Comparison of ENCODE assay signal across 34 cellular contexts in the genomic region with DNA sequence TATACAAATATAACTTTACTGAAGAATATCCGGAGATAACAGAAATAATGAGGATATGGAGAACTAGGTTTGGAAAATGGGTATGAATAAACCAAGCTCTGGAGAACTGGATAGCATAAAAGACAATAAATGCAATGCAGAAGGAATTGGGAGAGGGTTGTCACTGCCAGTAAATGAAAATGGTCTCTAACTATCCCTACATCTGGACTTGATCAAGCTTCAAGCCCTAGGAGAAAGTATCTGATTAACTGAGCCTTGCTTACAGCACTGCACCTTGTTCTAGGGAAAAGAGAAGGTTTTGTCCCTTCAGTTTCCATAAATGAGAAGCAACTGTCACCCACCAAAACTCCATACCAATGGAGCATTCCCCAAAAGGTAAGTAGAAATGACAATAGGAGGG.
"Had no signal": no experiment of that assay in that cellular context is flagged by ENCODE, and none has a peak within 500 bp of the region (broad histone marks: within the 10 kb centered on the region; RNA-seq: fewer than 3 reads in every experiment).

No MANE protein-coding gene starts in this region.

- ATAC-seq: activated naive CD8-positive, alpha-beta T cell treated with anti-CD3 and anti-CD28 coated beads, Interleukin-2, amount 50 U/mL, for 24 hours; activated T-cell treated with anti-CD3 and anti-CD28 coated beads, Interleukin-2, amount 50 U/mL, for 4 hours; Panc1 had no signal

- H3K9me3 ChIP-seq: SJSA1 had no signal

- DNase-seq: activated B cell treated with CpG ODN at 0.5 μM for 24 hours; activated CD4-positive, alpha-beta memory T cell treated with anti-CD3 and anti-CD28 coated beads for 36 hours; activated CD4-positive, alpha-beta T cell treated with anti-CD3 and anti-CD28 coated beads for 4 hours; activated CD4-positive, alpha-beta T cell treated with anti-CD3 and anti-CD28 coated beads, Interleukin-2, amount 50 U/mL, for 1 hour; activated CD4-positive, CD25-positive, alpha-beta regulatory T cell treated with anti-CD3 and anti-CD28 coated beads, Interleukin-2, amount 50 U/mL, for 72 hours; activated CD8-positive, alpha-beta memory T cell treated with anti-CD3 and anti-CD28 coated beads, Interleukin-2, amount 50 U/mL, for 4 hours; activated effector memory CD4-positive, alpha-beta T cell treated with Interleukin-2 at 50 U/mL for 16 hours; activated naive CD4-positive, alpha-beta T cell treated with anti-CD3 and anti-CD28 coated beads, Interleukin-2, amount 10 ng/mL, durations not matched to agents 7 days and 5 days; activated naive CD8-positive, alpha-beta T cell treated with anti-CD3 and anti-CD28 coated beads, Interleukin-2, amount 50 U/mL, for 24 hours; activated T-cell treated with anti-CD3 and anti-CD28 coated beads for 4 hours; activated T-cell treated with anti-CD3 and anti-CD28 coated beads, Interleukin-2, amount 50 U/mL, for 4 hours; amniotic stem cell; aorta; brain microvascular endothelial cell; central memory CD4-positive, alpha-beta T cell; MM.1S; MV-4-11; NCI-H1092; NCI-H1436 treated with DMSO at 0.1 percent for 48 hours; NCI-H1694 treated with DMSO at 0.1 percent for 48 hours; NCI-H2029; NCI-H345; NCI-H524 treated with DMSO at 0.1 percent for 48 hours; RPMI8226; SHP77 treated with DMSO at 0.1 percent for 48 hours; SW 1271; T-helper 1 cell; T-helper 2 cell; T-helper 9 cell had no signal

- H3K4me3 Mint-ChIP-seq: activated B cell treated with CpG ODN at 0.5 μM for 24 hours; activated CD4-positive, alpha-beta memory T cell treated with anti-CD3 and anti-CD28 coated beads for 36 hours; activated naive CD4-positive, alpha-beta T cell treated with anti-CD3 and anti-CD28 coated beads, Interleukin-2, amount 10 ng/mL, durations not matched to agents 7 days and 5 days; activated naive CD8-positive, alpha-beta T cell; activated naive CD8-positive, alpha-beta T cell treated with anti-CD3 and anti-CD28 coated beads, Interleukin-2, amount 50 U/mL, for 24 hours; activated T-cell treated with anti-CD3 and anti-CD28 coated beads, Interleukin-2, amount 50 U/mL, for 4 hours had no signal

- H3K4me1 Mint-ChIP-seq: activated B cell treated with CpG ODN at 0.5 μM for 24 hours; activated naive CD4-positive, alpha-beta T cell treated with anti-CD3 and anti-CD28 coated beads, Interleukin-2, amount 10 ng/mL, durations not matched to agents 7 days and 5 days; activated naive CD8-positive, alpha-beta T cell treated with anti-CD3 and anti-CD28 coated beads, Interleukin-2, amount 50 U/mL, for 24 hours had no signal

- H3K27me3 ChIP-seq: brain microvascular endothelial cell, SJSA1 had no signal

- H3K27ac Mint-ChIP-seq: activated B cell treated with CpG ODN at 0.5 μM for 24 hours; activated CD4-positive, alpha-beta memory T cell treated with anti-CD3 and anti-CD28 coated beads for 36 hours; activated naive CD4-positive, alpha-beta T cell treated with anti-CD3 and anti-CD28 coated beads, Interleukin-2, amount 10 ng/mL, durations not matched to agents 7 days and 5 days; activated naive CD8-positive, alpha-beta T cell; activated naive CD8-positive, alpha-beta T cell treated with anti-CD3 and anti-CD28 coated beads, Interleukin-2, amount 50 U/mL, for 24 hours had no signal

- H3K4me1 ChIP-seq: SJSA1 had no signal

- H3K4me3 ChIP-seq: SJSA1 had no signal

- H3K36me3 ChIP-seq: brain microvascular endothelial cell, SJSA1 had no signal

- H3K27me3 Mint-ChIP-seq: activated B cell treated with CpG ODN at 0.5 μM for 24 hours; activated CD4-positive, alpha-beta memory T cell treated with anti-CD3 and anti-CD28 coated beads for 36 hours; activated naive CD4-positive, alpha-beta T cell treated with anti-CD3 and anti-CD28 coated beads, Interleukin-2, amount 10 ng/mL, durations not matched to agents 7 days and 5 days; activated naive CD8-positive, alpha-beta T cell; activated naive CD8-positive, alpha-beta T cell treated with anti-CD3 and anti-CD28 coated beads, Interleukin-2, amount 50 U/mL, for 24 hours had no signal

- H3K9ac ChIP-seq: KMS-11 had no signal

- H3K4me2 ChIP-seq: KMS-11 had no signal

- H3K27ac ChIP-seq: brain microvascular endothelial cell, KMS-11, SJSA1, VCaP had no signal

- H3K9me3 Mint-ChIP-seq: activated B cell treated with CpG ODN at 0.5 μM for 24 hours; activated CD4-positive, alpha-beta memory T cell treated with anti-CD3 and anti-CD28 coated beads for 36 hours; activated naive CD4-positive, alpha-beta T cell treated with anti-CD3 and anti-CD28 coated beads, Interleukin-2, amount 10 ng/mL, durations not matched to agents 7 days and 5 days; activated naive CD8-positive, alpha-beta T cell treated with anti-CD3 and anti-CD28 coated beads, Interleukin-2, amount 50 U/mL, for 24 hours; activated T-cell treated with anti-CD3 and anti-CD28 coated beads, Interleukin-2, amount 50 U/mL, for 4 hours had no signal
